Comparison of ENCODE assay signal across 1 cellular context in the genomic region with DNA sequence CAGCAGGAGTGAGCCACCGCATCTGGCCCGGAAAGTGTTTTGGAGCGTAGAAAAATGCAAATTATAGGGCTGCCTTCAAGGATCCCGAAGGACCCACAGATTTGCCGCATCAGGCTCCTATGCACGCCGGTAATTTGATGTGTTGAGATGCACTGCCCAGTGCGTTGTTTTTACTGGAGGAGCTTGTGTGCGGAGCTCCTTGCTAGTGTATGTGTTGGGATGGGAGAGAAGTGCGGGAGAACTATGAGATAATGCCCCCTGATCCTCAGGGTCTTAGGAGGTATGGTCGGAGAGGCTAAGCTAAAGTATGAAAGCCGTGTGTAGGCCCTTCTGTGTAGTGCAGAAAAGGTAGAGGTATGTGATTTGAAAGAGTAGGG.
TF ChIP-seq lines count a peak whose summit lies in the region.

No MANE protein-coding gene starts in this region.

TF ChIP-seq in H1, 55 proteins besides CTCF, POLR2A, EP300 and RAD21:
- TF ChIP-seq, protein P1, sequence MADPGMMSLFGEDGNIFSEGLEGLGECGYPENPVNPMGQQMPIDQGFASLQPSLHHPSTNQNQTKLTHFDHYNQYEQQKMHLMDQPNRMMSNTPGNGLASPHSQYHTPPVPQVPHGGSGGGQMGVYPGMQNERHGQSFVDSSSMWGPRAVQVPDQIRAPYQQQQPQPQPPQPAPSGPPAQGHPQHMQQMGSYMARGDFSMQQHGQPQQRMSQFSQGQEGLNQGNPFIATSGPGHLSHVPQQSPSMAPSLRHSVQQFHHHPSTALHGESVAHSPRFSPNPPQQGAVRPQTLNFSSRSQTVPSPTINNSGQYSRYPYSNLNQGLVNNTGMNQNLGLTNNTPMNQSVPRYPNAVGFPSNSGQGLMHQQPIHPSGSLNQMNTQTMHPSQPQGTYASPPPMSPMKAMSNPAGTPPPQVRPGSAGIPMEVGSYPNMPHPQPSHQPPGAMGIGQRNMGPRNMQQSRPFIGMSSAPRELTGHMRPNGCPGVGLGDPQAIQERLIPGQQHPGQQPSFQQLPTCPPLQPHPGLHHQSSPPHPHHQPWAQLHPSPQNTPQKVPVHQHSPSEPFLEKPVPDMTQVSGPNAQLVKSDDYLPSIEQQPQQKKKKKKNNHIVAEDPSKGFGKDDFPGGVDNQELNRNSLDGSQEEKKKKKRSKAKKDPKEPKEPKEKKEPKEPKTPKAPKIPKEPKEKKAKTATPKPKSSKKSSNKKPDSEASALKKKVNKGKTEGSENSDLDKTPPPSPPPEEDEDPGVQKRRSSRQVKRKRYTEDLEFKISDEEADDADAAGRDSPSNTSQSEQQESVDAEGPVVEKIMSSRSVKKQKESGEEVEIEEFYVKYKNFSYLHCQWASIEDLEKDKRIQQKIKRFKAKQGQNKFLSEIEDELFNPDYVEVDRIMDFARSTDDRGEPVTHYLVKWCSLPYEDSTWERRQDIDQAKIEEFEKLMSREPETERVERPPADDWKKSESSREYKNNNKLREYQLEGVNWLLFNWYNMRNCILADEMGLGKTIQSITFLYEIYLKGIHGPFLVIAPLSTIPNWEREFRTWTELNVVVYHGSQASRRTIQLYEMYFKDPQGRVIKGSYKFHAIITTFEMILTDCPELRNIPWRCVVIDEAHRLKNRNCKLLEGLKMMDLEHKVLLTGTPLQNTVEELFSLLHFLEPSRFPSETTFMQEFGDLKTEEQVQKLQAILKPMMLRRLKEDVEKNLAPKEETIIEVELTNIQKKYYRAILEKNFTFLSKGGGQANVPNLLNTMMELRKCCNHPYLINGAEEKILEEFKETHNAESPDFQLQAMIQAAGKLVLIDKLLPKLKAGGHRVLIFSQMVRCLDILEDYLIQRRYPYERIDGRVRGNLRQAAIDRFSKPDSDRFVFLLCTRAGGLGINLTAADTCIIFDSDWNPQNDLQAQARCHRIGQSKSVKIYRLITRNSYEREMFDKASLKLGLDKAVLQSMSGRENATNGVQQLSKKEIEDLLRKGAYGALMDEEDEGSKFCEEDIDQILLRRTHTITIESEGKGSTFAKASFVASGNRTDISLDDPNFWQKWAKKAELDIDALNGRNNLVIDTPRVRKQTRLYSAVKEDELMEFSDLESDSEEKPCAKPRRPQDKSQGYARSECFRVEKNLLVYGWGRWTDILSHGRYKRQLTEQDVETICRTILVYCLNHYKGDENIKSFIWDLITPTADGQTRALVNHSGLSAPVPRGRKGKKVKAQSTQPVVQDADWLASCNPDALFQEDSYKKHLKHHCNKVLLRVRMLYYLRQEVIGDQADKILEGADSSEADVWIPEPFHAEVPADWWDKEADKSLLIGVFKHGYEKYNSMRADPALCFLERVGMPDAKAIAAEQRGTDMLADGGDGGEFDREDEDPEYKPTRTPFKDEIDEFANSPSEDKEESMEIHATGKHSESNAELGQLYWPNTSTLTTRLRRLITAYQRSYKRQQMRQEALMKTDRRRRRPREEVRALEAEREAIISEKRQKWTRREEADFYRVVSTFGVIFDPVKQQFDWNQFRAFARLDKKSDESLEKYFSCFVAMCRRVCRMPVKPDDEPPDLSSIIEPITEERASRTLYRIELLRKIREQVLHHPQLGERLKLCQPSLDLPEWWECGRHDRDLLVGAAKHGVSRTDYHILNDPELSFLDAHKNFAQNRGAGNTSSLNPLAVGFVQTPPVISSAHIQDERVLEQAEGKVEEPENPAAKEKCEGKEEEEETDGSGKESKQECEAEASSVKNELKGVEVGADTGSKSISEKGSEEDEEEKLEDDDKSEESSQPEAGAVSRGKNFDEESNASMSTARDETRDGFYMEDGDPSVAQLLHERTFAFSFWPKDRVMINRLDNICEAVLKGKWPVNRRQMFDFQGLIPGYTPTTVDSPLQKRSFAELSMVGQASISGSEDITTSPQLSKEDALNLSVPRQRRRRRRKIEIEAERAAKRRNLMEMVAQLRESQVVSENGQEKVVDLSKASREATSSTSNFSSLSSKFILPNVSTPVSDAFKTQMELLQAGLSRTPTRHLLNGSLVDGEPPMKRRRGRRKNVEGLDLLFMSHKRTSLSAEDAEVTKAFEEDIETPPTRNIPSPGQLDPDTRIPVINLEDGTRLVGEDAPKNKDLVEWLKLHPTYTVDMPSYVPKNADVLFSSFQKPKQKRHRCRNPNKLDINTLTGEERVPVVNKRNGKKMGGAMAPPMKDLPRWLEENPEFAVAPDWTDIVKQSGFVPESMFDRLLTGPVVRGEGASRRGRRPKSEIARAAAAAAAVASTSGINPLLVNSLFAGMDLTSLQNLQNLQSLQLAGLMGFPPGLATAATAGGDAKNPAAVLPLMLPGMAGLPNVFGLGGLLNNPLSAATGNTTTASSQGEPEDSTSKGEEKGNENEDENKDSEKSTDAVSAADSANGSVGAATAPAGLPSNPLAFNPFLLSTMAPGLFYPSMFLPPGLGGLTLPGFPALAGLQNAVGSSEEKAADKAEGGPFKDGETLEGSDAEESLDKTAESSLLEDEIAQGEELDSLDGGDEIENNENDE (IDR thresholded peaks at IDR 0.05; ENCODE audit: insufficient replicate concordance, low read length) = no peak
- TF ChIP-seq TAF1 (IDR thresholded peaks at IDR 0.05; ENCODE audit: low read depth, low read length) = no peak
- no peak for TF ChIP-seq SIX5 (IDR thresholded peaks at IDR 0.05; ENCODE audit: low read depth, low read length)
- no peak for TF ChIP-seq CREB1 (IDR thresholded peaks at IDR 0.05)
